Comparison of ENCODE assay signal across 9 cellular contexts in the genomic region with DNA sequence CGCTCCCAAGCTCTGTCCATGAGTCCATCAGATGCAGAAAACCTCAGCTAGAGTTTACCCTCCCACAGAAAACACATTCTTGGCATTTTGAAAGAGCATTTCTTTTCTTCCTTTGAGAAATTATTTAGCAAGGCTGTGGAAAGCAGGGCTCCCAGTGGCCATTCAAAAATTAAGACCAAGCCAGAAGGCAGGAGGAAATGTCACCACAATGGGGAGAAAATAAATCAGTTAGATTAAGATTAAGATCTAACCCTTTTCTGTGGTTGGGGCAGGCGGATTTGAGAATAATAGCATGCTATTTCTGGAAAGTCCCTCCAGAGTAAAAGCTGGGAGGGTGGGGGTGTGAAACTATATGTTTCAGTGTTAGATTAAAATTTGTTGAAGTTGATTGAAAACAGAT. TPM values are rescaled to one million over a fixed set of nuclear protein-coding genes. Genes with fewer than 3 reads are reported as not detected.
DNase-seq lines count a peak whose midpoint lies in the region; FAIRE-seq and TF ChIP-seq lines count a peak whose summit lies in the region.
"Had no signal": no experiment of that assay in that cellular context is flagged by ENCODE, and none has a peak within 500 bp of the region (broad histone marks: within the 10 kb centered on the region; RNA-seq: fewer than 3 reads in every experiment).

No MANE protein-coding gene starts in this region.

- H3K27me3 ChIP-seq in SJSA1 (replicated peaks) = no peaks in the 10 kb centered on the region

- H3K4me3 ChIP-seq in SJSA1 = no peak overlapping the region

- TF ChIP-seq POLR2A in H54 (IDR thresholded peaks at IDR 0.05; ENCODE audit: low read depth, low read length) = no peak

- peaks cover 42% of the 10 kb centered on the region for H3K4me1 ChIP-seq in SJSA1 (replicated peaks)

- H3K27ac ChIP-seq in SJSA1 (peak overlapping the region; percentile 37), temporal lobe (ENCODE audit: low read depth, low read length) (peak overlapping the region; percentile 77)

- no peak for FAIRE-seq in H54 (lab: Jason Lieb, UNC)
- FAIRE-seq: colon had no signal

- no peaks in the 10 kb centered on the region for H3K9me3 ChIP-seq in SJSA1 (replicated peaks)

- peak; percentile 72 for DNase-seq in activated effector memory CD4-positive, alpha-beta T cell treated with anti-CD3 and anti-CD28 coated beads, Interleukin-2, amount 50 U/mL, for 16 hours
- DNase-seq in activated effector memory CD4-positive, alpha-beta T cell treated with Interleukin-2 at 50 U/mL for 16 hours = no peak
- DNase-seq in SJSA1 (ENCODE audit: low read depth in 1 of 2, low spot score in 2 of 2) = peak in 1 of 2 experiments; percentile 72
- DNase-seq in effector CD4-positive, alpha-beta T cell = peak; percentile 19
- DNase-seq in NCI-H2081 treated with DMSO at 0.1 percent for 48 hours (lab: John Stamatoyannopoulos, UW) = no peak
- DNase-seq in H54 (ENCODE audit: insufficient read length, low spot score) = no peak
- no peak for DNase-seq in DMS153 treated with DMSO at 0.1 percent for 48 hours (lab: John Stamatoyannopoulos, UW; ENCODE audit: unreplicated experiment)

- H3K36me3 ChIP-seq in SJSA1 = no peaks in the 10 kb centered on the region

RNA-seq across cellular contexts. Expression of a gene that starts 20.2 kb away (rescaled TPM):
- total RNA-seq in SJSA1 (2014; rRNA removed; shearing (Covaris generic)) = 12.7 and 16.0 TPM in 2 replicates
- total RNA-seq in temporal lobe = 41.3 TPM

Comparison
In these comparisons a context has a peak if more than half of its experiments do, and no peak if none do; other contexts are left out.
1. DNase-seq: peak in activated effector memory CD4-positive, alpha-beta T cell treated with anti-CD3 and anti-CD28 coated beads, Interleukin-2, amount 50 U/mL, for 16 hours (single experiment) and effector CD4-positive, alpha-beta T cell (single experiment); none in activated effector memory CD4-positive, alpha-beta T cell treated with Interleukin-2 at 50 U/mL for 16 hours (single experiment), NCI-H2081 treated with DMSO at 0.1 percent for 48 hours (single experiment), H54 (single experiment) and DMS153 treated with DMSO at 0.1 percent for 48 hours (single experiment).